ENCODE assay signal across 18 cellular contexts in the genomic region with DNA sequence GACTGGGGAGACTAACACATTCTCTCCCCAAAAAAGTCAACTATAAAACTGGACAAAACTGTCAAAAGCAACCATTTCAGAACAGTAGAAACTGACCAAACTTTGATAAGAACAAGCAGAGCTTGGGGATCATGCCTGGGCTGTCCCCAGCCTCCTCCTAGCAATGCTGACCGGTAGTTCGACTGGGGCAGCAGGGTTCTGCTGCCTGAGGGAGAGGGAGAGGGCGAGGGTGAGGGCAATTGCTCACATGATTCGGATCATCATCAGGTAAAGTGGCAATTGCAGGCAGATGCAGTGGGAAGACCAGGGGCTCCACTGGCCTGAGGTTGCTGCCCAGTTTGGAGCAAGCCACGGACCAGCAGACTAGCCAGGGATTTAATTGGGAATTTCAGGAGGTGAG.
"Had no signal": no experiment of that assay in that cellular context is flagged by ENCODE, and none has a peak within 500 bp of the region (broad histone marks: within the 10 kb centered on the region; RNA-seq: fewer than 3 reads in every experiment).

No MANE protein-coding gene starts in this region.

- H3K9me3 Mint-ChIP-seq: activated CD4-positive, alpha-beta memory T cell treated with anti-CD3 and anti-CD28 coated beads for 36 hours; activated naive CD4-positive, alpha-beta T cell treated with anti-CD3 and anti-CD28 coated beads, Interleukin-2, amount 50 U/mL, for 24 hours; stimulated activated naive CD8-positive, alpha-beta T cell treated with anti-CD3 and anti-CD28 coated beads, Interleukin-15, amount 100 ng/mL, for 72 hours had no signal

- H3K9me3 ChIP-seq: adrenal gland, upper lobe of right lung had no signal

- H3K4me3 Mint-ChIP-seq: activated CD4-positive, alpha-beta memory T cell treated with anti-CD3 and anti-CD28 coated beads for 36 hours; activated CD4-positive, alpha-beta T cell treated with anti-CD3 and anti-CD28 coated beads for 36 hours; activated CD8-positive, alpha-beta memory T cell treated with anti-CD3 and anti-CD28 coated beads, Interleukin-2, amount 10 ng/mL, durations not matched to agents 7 days and 5 days; activated naive CD4-positive, alpha-beta T cell treated with anti-CD3 and anti-CD28 coated beads, Interleukin-2, amount 50 U/mL, for 24 hours; mesothelial cell of epicardium; stimulated activated naive CD8-positive, alpha-beta T cell treated with anti-CD3 and anti-CD28 coated beads, Interleukin-15, amount 100 ng/mL, for 72 hours had no signal

- H3K27me3 ChIP-seq: adrenal gland, upper lobe of right lung had no signal

- H3K36me3 ChIP-seq: adrenal gland, upper lobe of right lung had no signal

- H3K4me1 Mint-ChIP-seq: activated CD8-positive, alpha-beta memory T cell treated with anti-CD3 and anti-CD28 coated beads, Interleukin-2, amount 10 ng/mL, durations not matched to agents 7 days and 5 days; stimulated activated naive CD8-positive, alpha-beta T cell treated with anti-CD3 and anti-CD28 coated beads, Interleukin-15, amount 100 ng/mL, for 72 hours had no signal

- H3K27ac ChIP-seq: adrenal gland, upper lobe of right lung had no signal

- DNase-seq: activated CD4-positive, alpha-beta memory T cell treated with anti-CD3 and anti-CD28 coated beads for 36 hours; activated CD4-positive, alpha-beta T cell treated with anti-CD3 and anti-CD28 coated beads for 36 hours; activated CD8-positive, alpha-beta memory T cell treated with anti-CD3 and anti-CD28 coated beads, Interleukin-2, amount 10 ng/mL, durations not matched to agents 7 days and 5 days; activated effector memory CD4-positive, alpha-beta T cell treated with Interleukin-2 at 50 U/mL for 16 hours; activated T-cell treated with anti-CD3 and anti-CD28 coated beads, Interleukin-2, amount 50 U/mL, for 1 hour; adrenal gland; hippocampal formation; naive B cell; posterior cingulate gyrus; stimulated activated CD4-positive, alpha-beta T cell treated with anti-CD3 and anti-CD28 coated beads, Interleukin-4, amount 100 ng/mL, for 4 hours; stimulated activated CD8-positive, alpha-beta memory T cell treated with anti-CD3 and anti-CD28 coated beads, Interleukin-4, amount 100 ng/mL, for 48 hours; stimulated activated naive CD8-positive, alpha-beta T cell treated with anti-CD3 and anti-CD28 coated beads, Interleukin-15, amount 100 ng/mL, for 72 hours; T-helper 1 cell; T1000; upper lobe of right lung had no signal

- H3K27ac Mint-ChIP-seq: activated CD4-positive, alpha-beta memory T cell treated with anti-CD3 and anti-CD28 coated beads for 36 hours; activated CD4-positive, alpha-beta T cell treated with anti-CD3 and anti-CD28 coated beads for 36 hours; activated CD8-positive, alpha-beta memory T cell treated with anti-CD3 and anti-CD28 coated beads, Interleukin-2, amount 10 ng/mL, durations not matched to agents 7 days and 5 days; activated naive CD4-positive, alpha-beta T cell treated with anti-CD3 and anti-CD28 coated beads, Interleukin-2, amount 50 U/mL, for 24 hours; mesothelial cell of epicardium; stimulated activated naive CD8-positive, alpha-beta T cell treated with anti-CD3 and anti-CD28 coated beads, Interleukin-15, amount 100 ng/mL, for 72 hours had no signal

- FAIRE-seq: colon had no signal

- H3K27me3 Mint-ChIP-seq: activated naive CD4-positive, alpha-beta T cell treated with anti-CD3 and anti-CD28 coated beads, Interleukin-2, amount 50 U/mL, for 24 hours; naive B cell had no signal

- H3K4me3 ChIP-seq: adrenal gland, upper lobe of right lung had no signal

- H3K36me3 Mint-ChIP-seq: activated CD4-positive, alpha-beta memory T cell treated with anti-CD3 and anti-CD28 coated beads for 36 hours; activated CD8-positive, alpha-beta memory T cell treated with anti-CD3 and anti-CD28 coated beads, Interleukin-2, amount 10 ng/mL, durations not matched to agents 7 days and 5 days; activated naive CD4-positive, alpha-beta T cell treated with anti-CD3 and anti-CD28 coated beads, Interleukin-2, amount 50 U/mL, for 24 hours; mesothelial cell of epicardium had no signal

- ATAC-seq: activated CD4-positive, alpha-beta T cell treated with anti-CD3 and anti-CD28 coated beads for 36 hours; activated CD8-positive, alpha-beta memory T cell treated with anti-CD3 and anti-CD28 coated beads, Interleukin-2, amount 10 ng/mL, durations not matched to agents 7 days and 5 days; stimulated activated naive CD8-positive, alpha-beta T cell treated with anti-CD3 and anti-CD28 coated beads, Interleukin-15, amount 100 ng/mL, for 72 hours; upper lobe of right lung had no signal

- H3K4me1 ChIP-seq: adrenal gland, upper lobe of right lung had no signal
